Comparison of ENCODE assay signal across 13 cellular contexts in the genomic region with DNA sequence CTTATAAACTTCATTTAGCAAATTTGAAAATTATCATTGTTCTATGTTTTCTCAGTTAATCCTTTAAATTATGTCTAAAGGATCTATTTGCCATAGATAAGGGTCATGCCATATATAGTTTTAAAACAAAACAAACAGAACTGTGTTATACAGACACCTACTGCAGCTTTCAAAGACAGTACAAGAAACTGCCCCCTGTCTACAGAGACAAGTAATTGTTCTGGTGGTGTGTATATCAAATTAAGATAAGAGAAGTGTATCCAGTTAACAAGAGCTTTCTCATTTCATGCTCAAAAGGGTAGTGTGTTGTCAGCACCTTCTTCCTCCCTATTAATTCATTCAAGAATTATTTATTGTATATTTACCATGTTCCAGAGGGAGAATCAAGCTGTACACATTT.
DNase-seq lines count a peak whose midpoint lies in the region; FAIRE-seq and TF ChIP-seq lines count a peak whose summit lies in the region.
"Had no signal": no experiment of that assay in that cellular context is flagged by ENCODE, and none has a peak within 500 bp of the region (broad histone marks: within the 10 kb centered on the region; RNA-seq: fewer than 3 reads in every experiment).

No MANE protein-coding gene starts in this region.

- no peaks in the 10 kb centered on the region for H3K4me1 Mint-ChIP-seq in glutamatergic neuron (ENCODE audit: low read depth, unreplicated experiment)

- TF ChIP-seq POLR2A in H54 (IDR thresholded peaks at IDR 0.05; ENCODE audit: low read depth, low read length) (no peak), prostate gland (IDR thresholded peaks at IDR 0.05) (no peak)

- TF ChIP-seq CTCF in AG04450 (IDR thresholded peaks at IDR 0.05; ENCODE audit: low read depth, low read length) (peak; percentile 50), VCaP (conservative IDR thresholded peaks at IDR 0.05) (peak; percentile 36), glutamatergic neuron (IDR thresholded peaks at IDR 0.05; ENCODE audit: partially characterized antibody, unreplicated experiment) (peak; percentile 14), prostate gland (IDR thresholded peaks at IDR 0.05) (peak in 1 of 4 experiments; percentile 10), RWPE1 (conservative IDR thresholded peaks at IDR 0.05; ENCODE audit: low read depth) (no peak)

- intact Hi-C loops in prostate gland (cut with DNase I): loop anchor here (5.0 kb wide), 1 partner anchor 36 kb away; no protein-coding TSS in a partner anchor

- H3K9me3 ChIP-seq in AG04450 (ENCODE audit: control insufficient read depth, insufficient read depth, low read length) (no peaks in the 10 kb centered on the region), prostate gland (no peaks in the 10 kb centered on the region)

- no peaks in the 10 kb centered on the region for H3K27me3 Mint-ChIP-seq in glutamatergic neuron (ENCODE audit: unreplicated experiment)

- H3K36me3 ChIP-seq in prostate gland: no peaks in the 10 kb centered on the region

- FAIRE-seq in H54 (lab: Jason Lieb, UNC): peak; percentile 68
- FAIRE-seq: endothelial cell of umbilical vein had no signal

- H3K36me3 Mint-ChIP-seq in glutamatergic neuron (ENCODE audit: unreplicated experiment): no peaks in the 10 kb centered on the region

- H3K27me3 ChIP-seq in AG04450 (ENCODE audit: control insufficient read depth, insufficient read depth, low read length): no peaks in the 10 kb centered on the region
- no peaks in the 10 kb centered on the region for H3K27me3 ChIP-seq in prostate gland (replicated peaks; ENCODE audit: insufficient read depth)

- CTCF ChIA-PET in AG04450 (lab: Charles Lee): interaction anchor here (0.7 to 6.0 kb wide), 22 partner anchors 9 to 350 kb away, joined by 3 to 153 read pairs (median 4); no protein-coding TSS in a partner anchor
- CTCF ChIA-PET in RWPE1 (lab: Yijun Ruan, JAX): interaction anchor here (0.5 to 4.7 kb wide), 5 partner anchors 25 to 331 kb away, joined by 3 to 31 read pairs (median 3); no protein-coding TSS in a partner anchor

- no peak overlapping the region for H3K27ac Mint-ChIP-seq in glutamatergic neuron (ENCODE audit: unreplicated experiment)

- H3K4me1 ChIP-seq in prostate gland (replicated peaks): no peaks in the 10 kb centered on the region

- H3K9me3 Mint-ChIP-seq in glutamatergic neuron (ENCODE audit: unreplicated experiment): no peaks in the 10 kb centered on the region

- H3K4me3 ChIP-seq in AG04450 (ENCODE audit: low read depth, low read length) (no peak overlapping the region), prostate gland (no peak overlapping the region)

- H3K4me3 Mint-ChIP-seq in glutamatergic neuron (ENCODE audit: unreplicated experiment): no peak overlapping the region

- DNase-seq in AG04450 (ENCODE audit: low read depth, low spot score) (no peak), H54 (ENCODE audit: insufficient read length, low spot score) (no peak), glutamatergic neuron (no peak), NCI-H2196 treated with DMSO at 0.1 percent for 48 hours (lab: John Stamatoyannopoulos, UW; ENCODE audit: unreplicated experiment) (no peak), NCI-H1105 (lab: John Stamatoyannopoulos, UW) (no peak), prostate gland (ENCODE audit: low spot score) (no peak), RWPE1 (ENCODE audit: low spot score) (no peak)
- DNase-seq: left ventricle myocardium superior, NCI-H146, retina, RPMI8226 had no signal

- H3K27ac ChIP-seq in AG04450 (ENCODE audit: low read depth, low read length) (no peak overlapping the region), VCaP (no peak overlapping the region), prostate gland (no peak overlapping the region), RWPE1 (no peak overlapping the region)

- POLR2A ChIA-PET in AG04450 (lab: Yijun Ruan, JAX): interaction anchor here (0.6 kb wide), 1 partner anchor 174 kb away, joined by 3 read pairs; no protein-coding TSS in a partner anchor
- POLR2A ChIA-PET in RWPE1 (lab: Yijun Ruan, JAX; ENCODE audit: low non-redundant PET): no interaction called here
